In genomic region chr1:89200668-89201488, GRCh38 we compare ENCODE assay signal across 8 cellular contexts. TPM values are rescaled to one million over a fixed set of nuclear protein-coding genes. Genes with fewer than 3 reads are reported as not detected.
DNase-seq lines count a peak whose midpoint lies in the region; ATAC-seq, FAIRE-seq and TF ChIP-seq lines count a peak whose summit lies in the region.

No MANE protein-coding gene starts in this region.

- TF ChIP-seq CTCF in endothelial cell (IDR thresholded peaks at IDR 0.05; ENCODE audit: unreplicated experiment) = no peak

- DNase-seq in GM18507 (ENCODE audit: extremely low spot score, insufficient read length, low read depth) (peak; percentile 5), OCI-M1 (lab: John Stamatoyannopoulos, UW) (peak; percentile 88), medulla oblongata (ENCODE audit: extremely low spot score) (peak; percentile 9), DMS53 treated with DMSO at 0.1 percent for 48 hours (lab: John Stamatoyannopoulos, UW; ENCODE audit: unreplicated experiment) (no peak), endothelial cell (ENCODE audit: low spot score) (no peak), DMS 273 treated with DMSO at 0.1 percent for 48 hours (lab: John Stamatoyannopoulos, UW) (no peak)
- DNase-seq in stimulated activated CD4-positive, alpha-beta T cell treated with anti-CD3 and anti-CD28 coated beads, Interleukin-4, amount 100 ng/mL, for 4 hours = no peak

- peaks cover 2% of the 10 kb centered on the region for H3K27me3 Mint-ChIP-seq in endothelial cell (ENCODE audit: unreplicated experiment)

- H3K4me1 Mint-ChIP-seq in endothelial cell (ENCODE audit: unreplicated experiment) = peaks cover 29% of the 10 kb centered on the region

- peaks cover 8% of the 10 kb centered on the region for H3K9me3 Mint-ChIP-seq in endothelial cell (ENCODE audit: unreplicated experiment)

- ATAC-seq in GM21737 (IDR thresholded peaks at IDR 0.05; ENCODE audit: unreplicated experiment) = peak; percentile 70

- FAIRE-seq in GM18507 (lab: Jason Lieb, UNC) = peak; percentile 93

- no peak overlapping the region for H3K4me3 Mint-ChIP-seq in endothelial cell (ENCODE audit: unreplicated experiment)

- peaks cover 11% of the 10 kb centered on the region for H3K36me3 Mint-ChIP-seq in endothelial cell (ENCODE audit: low read depth, unreplicated experiment)

- H3K27ac Mint-ChIP-seq in endothelial cell (ENCODE audit: unreplicated experiment) = no peak overlapping the region

RNA-seq across cellular contexts. Expression of gene GBP4, which starts 2.1 kb away (rescaled TPM):
- 75.5 TPM for total RNA-seq in endothelial cell (ENCODE audit: unreplicated experiment)

RNA-seq across cellular contexts. Expression of gene GBP7, which starts 25.1 kb away (rescaled TPM):
- total RNA-seq in endothelial cell (ENCODE audit: unreplicated experiment) = 0.69 TPM

Comparison
In these comparisons a context has a peak if more than half of its experiments do, and no peak if none do; other contexts are left out.
1. DNase-seq: peak in GM18507 (single experiment), OCI-M1 (single experiment) and medulla oblongata (single experiment); none in DMS53 treated with DMSO at 0.1 percent for 48 hours (single experiment), stimulated activated CD4-positive, alpha-beta T cell treated with anti-CD3 and anti-CD28 coated beads, Interleukin-4, amount 100 ng/mL, for 4 hours (0 of 2), endothelial cell (single experiment) and DMS 273 treated with DMSO at 0.1 percent for 48 hours (single experiment).